In genomic region chr2:109685453-109685852, GRCh38 we compare ENCODE assay signal across 19 cellular contexts.
A peak's percentile ranks its signal among the peaks of the same experiment; 100 is the strongest.
DNase-seq lines count a peak whose midpoint lies in the region; ATAC-seq, FAIRE-seq and TF ChIP-seq lines count a peak whose summit lies in the region.
"Had no signal": no experiment of that assay in that cellular context is flagged by ENCODE, and none has a peak within 500 bp of the region (broad histone marks: within the 10 kb centered on the region; RNA-seq: fewer than 3 reads in every experiment).

No MANE protein-coding gene starts in this region.

- FAIRE-seq in urothelium cell line (lab: Jason Lieb, UNC) = peak; percentile 74
- FAIRE-seq: G401.6, GM12892, HTR-8/SVneo had no signal

- H3K4me3 Mint-ChIP-seq in T-helper 17 cell = no peak overlapping the region
- no peak overlapping the region for H3K4me3 Mint-ChIP-seq in neural crest cell
- H3K4me3 Mint-ChIP-seq in activated T-helper 17 cell treated with anti-CD3 and anti-CD28 coated beads, Interleukin-2, amount 50 U/mL, for 72 hours = no peak overlapping the region
- H3K4me3 Mint-ChIP-seq in T-helper 2 cell treated with Interferon-gamma antibody and Interleukin-4, amounts not matched to agents 5 μg/mL and 100 μg/mL, for 36 hours = no peak overlapping the region
- H3K4me3 Mint-ChIP-seq: B cell; CD4-positive, alpha-beta T cell had no signal

- TF ChIP-seq CTCF in neural crest cell (conservative IDR thresholded peaks at IDR 0.05) = no peak

- no peaks in the 10 kb centered on the region for H3K9me3 ChIP-seq in T-helper 17 cell (ENCODE audit: control insufficient read depth, low read length, poor library complexity, severe bottlenecking)

- H3K27me3 Mint-ChIP-seq in T-helper 17 cell = peaks cover 39% of the 10 kb centered on the region
- no peaks in the 10 kb centered on the region for H3K27me3 Mint-ChIP-seq in neural crest cell (ENCODE audit: low read depth)
- H3K27me3 Mint-ChIP-seq in activated T-helper 17 cell treated with anti-CD3 and anti-CD28 coated beads, Interleukin-2, amount 50 U/mL, for 72 hours = peaks cover 14% of the 10 kb centered on the region
- peaks cover 4% of the 10 kb centered on the region for H3K27me3 Mint-ChIP-seq in T-helper 2 cell treated with Interferon-gamma antibody and Interleukin-4, amounts not matched to agents 5 μg/mL and 100 μg/mL, for 36 hours (ENCODE audit: low read depth)
- H3K27me3 Mint-ChIP-seq: B cell had no signal

- H3K36me3 Mint-ChIP-seq in T-helper 17 cell (ENCODE audit: low read depth) (no peaks in the 10 kb centered on the region), neural crest cell (ENCODE audit: low read depth) (no peaks in the 10 kb centered on the region)
- no peaks in the 10 kb centered on the region for H3K36me3 Mint-ChIP-seq in activated T-helper 17 cell treated with anti-CD3 and anti-CD28 coated beads, Interleukin-2, amount 50 U/mL, for 72 hours (ENCODE audit: low read depth)
- H3K36me3 Mint-ChIP-seq in T-helper 2 cell treated with Interferon-gamma antibody and Interleukin-4, amounts not matched to agents 5 μg/mL and 100 μg/mL, for 36 hours (ENCODE audit: low read depth) = no peaks in the 10 kb centered on the region

- H3K27ac Mint-ChIP-seq in T-helper 17 cell (peak overlapping the region; percentile 19), neural crest cell (ENCODE audit: unreplicated experiment) (peak overlapping the region; percentile 72)
- H3K27ac Mint-ChIP-seq in activated T-helper 17 cell treated with anti-CD3 and anti-CD28 coated beads, Interleukin-2, amount 50 U/mL, for 72 hours = no peak overlapping the region
- no peak overlapping the region for H3K27ac Mint-ChIP-seq in T-helper 2 cell treated with Interferon-gamma antibody and Interleukin-4, amounts not matched to agents 5 μg/mL and 100 μg/mL, for 36 hours
- H3K27ac Mint-ChIP-seq: B cell; CD4-positive, alpha-beta T cell had no signal

- no peaks in the 10 kb centered on the region for H3K9me3 Mint-ChIP-seq in neural crest cell
- H3K9me3 Mint-ChIP-seq in activated T-helper 17 cell treated with anti-CD3 and anti-CD28 coated beads, Interleukin-2, amount 50 U/mL, for 72 hours = no peaks in the 10 kb centered on the region
- no peaks in the 10 kb centered on the region for H3K9me3 Mint-ChIP-seq in T-helper 2 cell treated with Interferon-gamma antibody and Interleukin-4, amounts not matched to agents 5 μg/mL and 100 μg/mL, for 36 hours
- H3K9me3 Mint-ChIP-seq: CD4-positive, alpha-beta T cell had no signal

- no peak for ATAC-seq in T-helper 17 cell
- no peak for ATAC-seq in activated T-helper 17 cell treated with anti-CD3 and anti-CD28 coated beads, Interleukin-2, amount 50 U/mL, for 72 hours (replicated peaks)

- peaks cover 3% of the 10 kb centered on the region for H3K4me1 Mint-ChIP-seq in T-helper 17 cell
- peaks cover 21% of the 10 kb centered on the region for H3K4me1 Mint-ChIP-seq in neural crest cell
- no peaks in the 10 kb centered on the region for H3K4me1 Mint-ChIP-seq in activated T-helper 17 cell treated with anti-CD3 and anti-CD28 coated beads, Interleukin-2, amount 50 U/mL, for 72 hours
- H3K4me1 Mint-ChIP-seq in T-helper 2 cell treated with Interferon-gamma antibody and Interleukin-4, amounts not matched to agents 5 μg/mL and 100 μg/mL, for 36 hours (ENCODE audit: low read depth) = no peaks in the 10 kb centered on the region
- H3K4me1 Mint-ChIP-seq: B cell had no signal

- DNase-seq in T-helper 17 cell (no peak), islet precursor cell (peak; percentile 51), neural crest cell (ENCODE audit: low read depth, low spot score) (no peak), urothelium cell line (ENCODE audit: low spot score) (no peak), HPDE6-E6E7 (ENCODE audit: extremely low spot score) (no peak)
- DNase-seq in T-helper 2 cell treated with Interferon-gamma antibody and Interleukin-4, amounts not matched to agents 5 μg/mL and 100 μg/mL, for 36 hours (ENCODE audit: low spot score) = no peak
- DNase-seq: CD4-positive, alpha-beta T cell; DMS79 treated with DMSO at 0.1 percent for 48 hours; HCEC 1CT; KBM-7; NCI-H1105; NCI-H1694 treated with DMSO at 0.1 percent for 48 hours; NCI-H446; NCI-H774 had no signal

Comparison
In these comparisons a context has a peak if more than half of its experiments do, and no peak if none do; other contexts are left out.
1. H3K27ac Mint-ChIP-seq: peak in T-helper 17 cell (single experiment) and neural crest cell (single experiment); none in activated T-helper 17 cell treated with anti-CD3 and anti-CD28 coated beads, Interleukin-2, amount 50 U/mL, for 72 hours (single experiment) and T-helper 2 cell treated with Interferon-gamma antibody and Interleukin-4, amounts not matched to agents 5 μg/mL and 100 μg/mL, for 36 hours (single experiment).